ENCODE assay signal across 8 cellular contexts in genomic region chr5:1666812-1667588, GRCh38.
DNase-seq lines count a peak whose midpoint lies in the region; ATAC-seq, FAIRE-seq and TF ChIP-seq lines count a peak whose summit lies in the region.

No MANE protein-coding gene starts in this region.

- 6% methylated on average over 39 of the region's 62 CpGs for WGBS in HepG2 (ENCODE audit: low lambda C conversion rate)
- 12% methylated on average over 21 of the region's 62 CpGs for WGBS in right lobe of liver (ENCODE audit: insufficient coverage, low coverage, low lambda C conversion rate, missing lambda C conversion rate)
- 27 to 65% methylated on average over 4 to 11 of the region's 62 CpGs for WGBS in thyroid gland, 2 donors

- H3K4me3 ChIP-seq in HepG2 (replicated peaks in 1 of 3; ENCODE audit: insufficient read depth in 1 of 3, low read depth in 2 of 3, low read length in 3 of 3) (peak overlapping the region in 1 of 3 experiments; percentile 37; a peak in 1 of 6 replicates), right lobe of liver (no peak overlapping the region), PC-3 (ENCODE audit: low read length) (no peak overlapping the region), kidney epithelial cell (ENCODE audit: low read depth, low read length) (no peak overlapping the region), thyroid gland (replicated peaks in 1 of 3) (peak overlapping the region in 1 of 3 donors; percentile 24)

- H3K4me2 ChIP-seq in HepG2 (ENCODE audit: low read depth, low read length) = peak overlapping the region; percentile 45; the same call in 1 of the 2 replicates
- peak overlapping the region; percentile 54; the same call in 1 of the 2 replicates for H3K4me2 ChIP-seq in PC-3 (ENCODE audit: low read length)

- intact Hi-C loops in HepG2 (cut with micrococcal nuclease; ENCODE audit: unreplicated experiment) = no loop called here
- intact Hi-C loops in right lobe of liver (cut with DNase I) = no loop called here
- intact Hi-C loops in PC-3 (cut with micrococcal nuclease) = no loop called here
- intact Hi-C loops in thyroid gland (cut with DNase I) = loop anchor here (10.0 kb wide), 1 partner anchor 368 kb away; no protein-coding TSS in a partner anchor

- H3K4me1 Mint-ChIP-seq in brain = peaks cover 4% of the 10 kb centered on the region

- no peaks in the 10 kb centered on the region for H3F3A ChIP-seq in PC-3 (ENCODE audit: low read length, unreplicated experiment)

- no peaks in the 10 kb centered on the region for H3K36me3 Mint-ChIP-seq in brain

- no peak overlapping the region for H3K27ac Mint-ChIP-seq in brain

- H3K27ac ChIP-seq in HepG2 (ENCODE audit: extremely low read length, insufficient read depth, low read length) (no peak overlapping the region), right lobe of liver (no peak overlapping the region), PC-3 (ENCODE audit: low read length) (no peak overlapping the region), thyroid gland (no peak overlapping the region)

- ATAC-seq in HepG2 = peak; percentile 47
- no peak for ATAC-seq in right lobe of liver
- no peak for ATAC-seq in PC-3
- no peak for ATAC-seq in GM21381 (IDR thresholded peaks at IDR 0.05; ENCODE audit: unreplicated experiment)
- ATAC-seq in HG02588 (IDR thresholded peaks at IDR 0.05; ENCODE audit: unreplicated experiment) = no peak

- H3K27me3 ChIP-seq in HepG2 (ENCODE audit: control insufficient read depth in 1 of 2, insufficient read depth in 2 of 2, low read length in 2 of 2) = peaks cover 5 to 68% of the 10 kb centered on the region in 2 experiments; a peak in 3 of 5 replicates
- H3K27me3 ChIP-seq in right lobe of liver = peaks cover 0 to 9% of the 10 kb centered on the region in 2 donors
- peaks cover 46% of the 10 kb centered on the region for H3K27me3 ChIP-seq in PC-3 (ENCODE audit: low read length)
- peaks cover 50% of the 10 kb centered on the region for H3K27me3 ChIP-seq in kidney epithelial cell (ENCODE audit: control insufficient read depth, insufficient read depth, low read length)
- peaks cover 3% of the 10 kb centered on the region for H3K27me3 ChIP-seq in thyroid gland

- H3K9ac ChIP-seq in HepG2 (ENCODE audit: insufficient read depth, low read depth, low read length) (no peak overlapping the region), PC-3 (ENCODE audit: low read length) (no peak overlapping the region)

- POLR2A ChIA-PET in HepG2 (lab: Yijun Ruan, JAX) (no interaction called here), PC-3 (lab: Charles Lee; ENCODE audit: unreplicated experiment) (no interaction called here)

- BruUV-seq in HepG2 (replicated peaks; lab: Mats Ljungman, UMichigan) (no TSS peak), PC-3 (replicated peaks; lab: Mats Ljungman, UMichigan) (no TSS peak)

- H2AFZ ChIP-seq in HepG2 (ENCODE audit: low read length) (no peak overlapping the region), PC-3 (ENCODE audit: low read length) (no peak overlapping the region)

- H3K4me1 ChIP-seq in HepG2 (ENCODE audit: insufficient read depth, low read length) (peaks cover 15% of the 10 kb centered on the region), right lobe of liver (no peaks in the 10 kb centered on the region), PC-3 (ENCODE audit: insufficient read depth, low read length) (no peaks in the 10 kb centered on the region), thyroid gland (peaks cover 0 to 11% of the 10 kb centered on the region in 2 donors)

- H4K20me1 ChIP-seq in HepG2 (ENCODE audit: insufficient read depth, low read length) (peaks cover 2% of the 10 kb centered on the region; the same call in 1 of the 2 replicates), PC-3 (ENCODE audit: low read length) (no peaks in the 10 kb centered on the region)

- peak; percentile 44; the same call in 1 of the 2 replicates for TF ChIP-seq RAD21 in HepG2 (CRISPR knock-in tag; IDR thresholded peaks at IDR 0.05)

- in situ Hi-C loops in HepG2 (cut with HindIII; ENCODE audit: extremely low pct_ligation_motif_present, low pct_unique_long_range_greater_than_20kb) = loop anchor here (5.0 kb wide), 1 partner anchor 350 kb away; no protein-coding TSS in a partner anchor

- no peak for TF ChIP-seq POLR2A in HepG2 (IDR thresholded peaks at IDR 0.05; ENCODE audit: insufficient read depth in 1 of 2, low read depth in 2 of 2, low read length in 2 of 2)
- TF ChIP-seq POLR2A in right lobe of liver (IDR thresholded peaks at IDR 0.05) = no peak
- TF ChIP-seq POLR2A in thyroid gland (IDR thresholded peaks at IDR 0.05) = no peak

- TF ChIP-seq CTCF in HepG2 (CRISPR knock-in tag; IDR thresholded peaks at IDR 0.05) (peak; percentile 75), right lobe of liver (IDR thresholded peaks at IDR 0.05) (peak in 1 of 4 donors; percentile 10), PC-3 (conservative IDR thresholded peaks at IDR 0.05; ENCODE audit: low read depth, low read length) (peak; percentile 32), brain (conservative IDR thresholded peaks at IDR 0.05) (peak; percentile 29 to 62), kidney epithelial cell (IDR thresholded peaks at IDR 0.05; ENCODE audit: insufficient read depth, low read length, poor library complexity, severe bottlenecking) (peak; percentile 33), thyroid gland (IDR thresholded peaks at IDR 0.05) (peak in 4 of 6 experiments; percentile 12 to 52 (median 46))

- DNase-seq in HepG2 (ENCODE audit: low spot score) (no peak), right lobe of liver (no peak), PC-3 (peak; percentile 44), kidney epithelial cell (ENCODE audit: low read depth) (no peak), thyroid gland (peak; percentile 53 to 56)

- TF ChIP-seq EP300 in HepG2 (IDR thresholded peaks at IDR 0.05; ENCODE audit: low read depth in 2 of 2, low read length in 2 of 2) = no peak
- TF ChIP-seq EP300 in HepG2 (CRISPR knock-in tag; IDR thresholded peaks at IDR 0.05; ENCODE audit: borderline replicate concordance) = no peak

- H3K9me3 ChIP-seq in HepG2 (ENCODE audit: low read length) = no peaks in the 10 kb centered on the region
- no peaks in the 10 kb centered on the region for H3K9me3 ChIP-seq in right lobe of liver
- H3K9me3 ChIP-seq in PC-3 (ENCODE audit: low read length) = no peaks in the 10 kb centered on the region
- no peaks in the 10 kb centered on the region for H3K9me3 ChIP-seq in thyroid gland

- peaks cover 56% of the 10 kb centered on the region for H3K27me3 Mint-ChIP-seq in brain

- H3K36me3 ChIP-seq in HepG2 (replicated peaks in 1 of 2; ENCODE audit: control insufficient read depth in 1 of 2, insufficient read depth in 2 of 2, low read length in 2 of 2) (no peaks in the 10 kb centered on the region), right lobe of liver (no peaks in the 10 kb centered on the region), PC-3 (ENCODE audit: low read depth, low read length) (no peaks in the 10 kb centered on the region), kidney epithelial cell (ENCODE audit: control insufficient read depth, insufficient read depth, low read length) (no peaks in the 10 kb centered on the region), thyroid gland (no peaks in the 10 kb centered on the region)

- no peak for FAIRE-seq in HepG2 (lab: Jason Lieb, UNC)

- H3K79me2 ChIP-seq in HepG2 (ENCODE audit: insufficient read depth, low read length) (no peaks in the 10 kb centered on the region), PC-3 (ENCODE audit: low read length) (no peaks in the 10 kb centered on the region)

- CTCF ChIA-PET in HepG2 (lab: Yijun Ruan, JAX; ENCODE audit: low intra/inter-chr PET ratio, low total read pairs) = no interaction called here
- CTCF ChIA-PET in PC-3 (lab: Charles Lee) = interaction anchor here (0.7 kb wide), 1 partner anchor 17 kb away, joined by 4 read pairs; no protein-coding TSS in a partner anchor

- H3K9me3 Mint-ChIP-seq in brain = peaks cover 0 to 7% (median 4%) of the 10 kb centered on the region in 5 experiments

- H3K9me2 ChIP-seq in PC-3 (replicated peaks; ENCODE audit: low read length) = no peaks in the 10 kb centered on the region

- peak overlapping the region; percentile 49 to 64 (median 59) for H3K4me3 Mint-ChIP-seq in brain

TF ChIP-seq in HepG2, 621 proteins besides CTCF, POLR2A, EP300 and RAD21:
- TF ChIP-seq, protein P1, sequence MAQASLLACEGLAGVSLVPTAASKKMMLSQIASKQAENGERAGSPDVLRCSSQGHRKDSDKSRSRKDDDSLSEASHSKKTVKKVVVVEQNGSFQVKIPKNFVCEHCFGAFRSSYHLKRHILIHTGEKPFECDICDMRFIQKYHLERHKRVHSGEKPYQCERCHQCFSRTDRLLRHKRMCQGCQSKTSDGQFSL (CRISPR knock-in tag; IDR thresholded peaks at IDR 0.05) = 0 out of 2 replicates have a peak, but pooled peaks have one; percentile 26
- TF ChIP-seq HNRNPK (IDR thresholded peaks at IDR 0.05; ENCODE audit: low read depth, low read length, poor library complexity, severe bottlenecking) = peak; percentile 97
- no peak for TF ChIP-seq PAWR (CRISPR knock-in tag; IDR thresholded peaks at IDR 0.05; ENCODE audit: borderline replicate concordance)
- peak; percentile 82 for TF ChIP-seq ZNF263 (CRISPR knock-in tag; IDR thresholded peaks at IDR 0.05)
- peak; percentile 63; the same call in 1 of the 2 replicates for TF ChIP-seq KDM2A (CRISPR knock-in tag; IDR thresholded peaks at IDR 0.05; ENCODE audit: borderline replicate concordance, low read depth)
- TF ChIP-seq ZBTB14 (CRISPR knock-in tag; IDR thresholded peaks at IDR 0.05) = peak; percentile 77
- TF ChIP-seq MAZ (IDR thresholded peaks at IDR 0.05; ENCODE audit: borderline replicate concordance, low read depth, low read length) = peak; percentile 81; the same call in 1 of the 2 replicates
- TF ChIP-seq MAZ (CRISPR knock-in tag; IDR thresholded peaks at IDR 0.05; ENCODE audit: low read depth) = no peak
- TF ChIP-seq ZNF292 (CRISPR knock-in tag; IDR thresholded peaks at IDR 0.05; ENCODE audit: borderline replicate concordance, low read depth) = no peak
- peak; percentile 68 for TF ChIP-seq ZSCAN25 (CRISPR knock-in tag; IDR thresholded peaks at IDR 0.05)
- peak; percentile 84; the same call in 1 of the 2 replicates for TF ChIP-seq PCBP1 (IDR thresholded peaks at IDR 0.05; ENCODE audit: borderline replicate concordance, low read depth, low read length)
- peak; percentile 67 for TF ChIP-seq STAG1 (CRISPR knock-in tag; IDR thresholded peaks at IDR 0.05)
- no peak for TF ChIP-seq SATB2 (CRISPR knock-in tag; IDR thresholded peaks at IDR 0.05)

Comparison
In these comparisons a context has a peak if more than half of its experiments do, and no peak if none do; other contexts are left out.
1. DNase-seq: peak in PC-3 (single experiment) and thyroid gland (2 of 2); none in HepG2 (single experiment), right lobe of liver (0 of 3) and kidney epithelial cell (single experiment).